ENCODE assay signal across 28 cellular contexts in genomic region chr9:109046346-109046745, GRCh38.
"Had no signal": no experiment of that assay in that cellular context is flagged by ENCODE, and none has a peak within 500 bp of the region (broad histone marks: within the 10 kb centered on the region; RNA-seq: fewer than 3 reads in every experiment).

No MANE protein-coding gene starts in this region.

- H3K4me3 Mint-ChIP-seq: immature natural killer cell; naive thymus-derived CD8-positive, alpha-beta T cell; stimulated activated memory B cell treated with anti-CD40 and anti-IgM and Interleukin-4, amounts not matched to agents 10 μg/mL and 1 μg/mL and 100 μg/mL, for 72 hours; type B pancreatic cell had no signal

- H3K9me3 ChIP-seq: esophagus squamous epithelium, lower lobe of right lung, ovary, testis, tibial artery had no signal

- H3K4me3 ChIP-seq: coronary artery, esophagus squamous epithelium, lower lobe of right lung, ovary, psoas muscle, sigmoid colon, testis, tibial artery had no signal

- H3K36me3 ChIP-seq: ovary had no signal

- H3K27me3 Mint-ChIP-seq: naive thymus-derived CD8-positive, alpha-beta T cell; stimulated activated memory B cell treated with anti-CD40 and anti-IgM and Interleukin-4, amounts not matched to agents 10 μg/mL and 1 μg/mL and 100 μg/mL, for 72 hours; type B pancreatic cell had no signal

- ATAC-seq: left colon; left ventricle myocardium superior; lower lobe of right lung; naive thymus-derived CD8-positive, alpha-beta T cell; psoas muscle; right cardiac atrium; stimulated activated memory B cell treated with anti-CD40 and anti-IgM and Interleukin-4, amounts not matched to agents 10 μg/mL and 1 μg/mL and 100 μg/mL, for 72 hours; stimulated activated naive CD8-positive, alpha-beta T cell treated with anti-CD3 and anti-CD28 coated beads, Interleukin-15, Interleukin-2, amounts not matched to agents 100 U/mL and 50 U/mL, for 24 hours had no signal

- DNase-seq: dermis blood vessel endothelial cell; effector memory CD4-positive, alpha-beta T cell; esophagus squamous epithelium; foreskin melanocyte; glutamatergic neuron; hypothalamus; immature natural killer cell; islet precursor cell; kidney glomerular epithelial cell; left colon; left ventricle myocardium superior; lower lobe of right lung; naive thymus-derived CD8-positive, alpha-beta T cell; occipital lobe; ovary; posterior cingulate gyrus; psoas muscle; right cardiac atrium; sigmoid colon; stimulated activated CD4-positive, alpha-beta T cell treated with anti-CD3 and anti-CD28 coated beads, Interleukin-2, amount 100 ng/mL, for 24 hours; stimulated activated CD4-positive, alpha-beta T cell treated with anti-CD3 and anti-CD28 coated beads, Interleukin-4, amount 100 ng/mL, for 24 hours; stimulated activated naive CD8-positive, alpha-beta T cell treated with anti-CD3 and anti-CD28 coated beads, Interleukin-15, Interleukin-2, amounts not matched to agents 100 U/mL and 50 U/mL, for 24 hours; substantia nigra; testis; tibial artery had no signal

- H3K27me3 ChIP-seq: esophagus squamous epithelium, ovary, sigmoid colon, testis, tibial artery had no signal

- H3K4me1 Mint-ChIP-seq: immature natural killer cell; stimulated activated memory B cell treated with anti-CD40 and anti-IgM and Interleukin-4, amounts not matched to agents 10 μg/mL and 1 μg/mL and 100 μg/mL, for 72 hours had no signal

- H3K9me3 Mint-ChIP-seq: immature natural killer cell had no signal

- H3K27ac ChIP-seq: coronary artery, esophagus squamous epithelium, lower lobe of right lung, ovary, psoas muscle, sigmoid colon, testis, tibial artery had no signal

- H3K4me1 ChIP-seq: esophagus squamous epithelium, lower lobe of right lung, psoas muscle, sigmoid colon, testis, tibial artery had no signal

- H3K27ac Mint-ChIP-seq: stimulated activated memory B cell treated with anti-CD40 and anti-IgM and Interleukin-4, amounts not matched to agents 10 μg/mL and 1 μg/mL and 100 μg/mL, for 72 hours; type B pancreatic cell had no signal
